Comparison of ENCODE assay signal across 8 cellular contexts in the genomic region with DNA sequence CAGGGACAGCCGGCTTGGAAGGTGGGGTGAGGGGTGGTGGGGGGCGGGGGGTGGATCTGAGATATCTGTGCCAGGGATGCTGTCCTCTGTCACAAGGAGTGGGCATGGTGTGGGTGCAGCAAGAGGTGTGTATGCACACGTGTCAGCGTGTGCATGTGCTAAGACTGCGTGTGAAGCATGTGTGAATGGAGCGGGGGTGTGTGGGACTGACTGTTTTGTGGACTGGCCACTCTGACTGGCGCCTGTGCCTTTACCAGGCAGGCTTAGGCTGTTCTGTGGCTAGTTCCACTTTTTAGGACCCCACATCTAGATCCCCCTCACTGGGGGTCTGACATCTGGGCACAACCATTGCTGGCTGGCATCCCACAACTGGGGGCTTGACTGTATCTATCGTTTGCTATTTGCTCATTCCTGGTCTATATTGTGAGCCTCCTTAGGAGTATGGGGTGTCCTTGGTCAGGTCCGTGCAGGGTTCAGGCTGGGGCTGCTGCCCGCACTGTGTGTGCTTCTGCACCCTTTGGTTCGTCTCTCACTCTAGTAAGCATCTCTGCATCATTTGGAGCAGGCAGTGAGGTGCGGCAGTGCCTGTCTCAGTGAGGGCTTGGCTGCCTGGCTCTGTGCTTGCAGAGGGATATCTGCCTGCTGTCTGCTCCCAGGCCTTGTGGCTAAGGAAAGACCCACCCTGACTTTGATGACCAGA.
DNase-seq lines count a peak whose midpoint lies in the region; ATAC-seq and TF ChIP-seq lines count a peak whose summit lies in the region.

No MANE protein-coding gene starts in this region.

- TF ChIP-seq CTCF in C4-2B (conservative IDR thresholded peaks at IDR 0.05) (no peak), Loucy (conservative IDR thresholded peaks at IDR 0.05; ENCODE audit: low read length) (no peak), nephron (IDR thresholded peaks at IDR 0.05; ENCODE audit: unreplicated experiment in 3 of 3) (no peak)

- peak overlapping the region; percentile 94 for H3K4me3 Mint-ChIP-seq in dendritic cell treated with granulocyte-macrophage colony-stimulating factor and Interleukin-4, amounts not matched to agents 40 ng/mL and 50 ng/mL, for 4 days
- peak overlapping the region; percentile 96 to 99 (median 98) for H3K4me3 Mint-ChIP-seq in nephron

- H3K9ac ChIP-seq in Loucy (ENCODE audit: low read depth, low read length, poor library complexity, severe bottlenecking) = peak overlapping the region; percentile 80

- H3K36me3 Mint-ChIP-seq in dendritic cell treated with granulocyte-macrophage colony-stimulating factor and Interleukin-4, amounts not matched to agents 40 ng/mL and 50 ng/mL, for 4 days (ENCODE audit: low read depth) = peaks cover 47% of the 10 kb centered on the region
- H3K36me3 Mint-ChIP-seq in nephron (ENCODE audit: low read depth) = peaks cover 8% of the 10 kb centered on the region

- H3K4me1 ChIP-seq in Loucy (ENCODE audit: insufficient read depth, low read length, poor library complexity, severe bottlenecking) = peaks cover 58% of the 10 kb centered on the region

- H4K20me1 ChIP-seq in Loucy (ENCODE audit: insufficient read depth, low read length, poor library complexity, severe bottlenecking) = peaks cover 33% of the 10 kb centered on the region

- ATAC-seq in GM21423 (IDR thresholded peaks at IDR 0.05; ENCODE audit: unreplicated experiment) = no peak
- ATAC-seq in GM19351 (IDR thresholded peaks at IDR 0.05; ENCODE audit: unreplicated experiment) = no peak

- no peaks in the 10 kb centered on the region for H3K9me3 ChIP-seq in Loucy (ENCODE audit: insufficient read depth, low read depth, low read length)

- H3K27me3 ChIP-seq in Loucy (ENCODE audit: insufficient read depth, low read length, poor library complexity, severe bottlenecking) = no peaks in the 10 kb centered on the region

- H2AFZ ChIP-seq in Loucy (ENCODE audit: low read length) = no peak overlapping the region

- peak overlapping the region; percentile 91 for H3K27ac Mint-ChIP-seq in dendritic cell treated with granulocyte-macrophage colony-stimulating factor and Interleukin-4, amounts not matched to agents 40 ng/mL and 50 ng/mL, for 4 days
- peak overlapping the region; percentile 74 to 99 (median 94) for H3K27ac Mint-ChIP-seq in nephron

- DNase-seq in iPS-NIHi7 (ENCODE audit: extremely low spot score) (no peak), GOT3 (lab: John Stamatoyannopoulos, UW) (no peak)

- peaks cover 93% of the 10 kb centered on the region for H3K4me1 Mint-ChIP-seq in dendritic cell treated with granulocyte-macrophage colony-stimulating factor and Interleukin-4, amounts not matched to agents 40 ng/mL and 50 ng/mL, for 4 days (ENCODE audit: low read depth)
- H3K4me1 Mint-ChIP-seq in nephron = peaks cover 59% of the 10 kb centered on the region

- no peaks in the 10 kb centered on the region for H3F3A ChIP-seq in Loucy (ENCODE audit: low read depth)

- H3K4me3 ChIP-seq in Loucy (ENCODE audit: low read length, poor library complexity, severe bottlenecking) = peak overlapping the region; percentile 93

- H3K9me3 Mint-ChIP-seq in dendritic cell treated with granulocyte-macrophage colony-stimulating factor and Interleukin-4, amounts not matched to agents 40 ng/mL and 50 ng/mL, for 4 days = no peaks in the 10 kb centered on the region
- no peaks in the 10 kb centered on the region for H3K9me3 Mint-ChIP-seq in nephron

- peaks cover 7% of the 10 kb centered on the region; the same call in 1 of the 2 replicates for H3K36me3 ChIP-seq in Loucy (ENCODE audit: insufficient read depth, low read length)

- peaks cover 67% of the 10 kb centered on the region for H3K79me2 ChIP-seq in Loucy (ENCODE audit: insufficient read depth, low read length)

- no peaks in the 10 kb centered on the region for H3K9me2 ChIP-seq in Loucy (replicated peaks; ENCODE audit: low read depth, low read length)

- intact Hi-C loops in dendritic cell treated with granulocyte-macrophage colony-stimulating factor and Interleukin-4, amounts not matched to agents 40 ng/mL and 50 ng/mL, for 4 days (cut with micrococcal nuclease) = loop anchor here (2.0 kb wide), 1 partner anchor 73 kb away; a partner anchor contains a TSS

- peak overlapping the region; percentile 96 for H3K27ac ChIP-seq in C4-2B

- H3K4me2 ChIP-seq in Loucy (ENCODE audit: low read depth, low read length, poor library complexity, severe bottlenecking) = peak overlapping the region; percentile 90

- H3K27me3 Mint-ChIP-seq in dendritic cell treated with granulocyte-macrophage colony-stimulating factor and Interleukin-4, amounts not matched to agents 40 ng/mL and 50 ng/mL, for 4 days = no peaks in the 10 kb centered on the region
- H3K27me3 Mint-ChIP-seq in nephron (ENCODE audit: low read depth) = no peaks in the 10 kb centered on the region
